Comparison of ENCODE assay signal across 8 cellular contexts in genomic region chr20:49936153-49937022, GRCh38. TPM values are rescaled to one million over a fixed set of nuclear protein-coding genes. Genes with fewer than 3 reads are reported as not detected.
DNase-seq lines count a peak whose midpoint lies in the region; ATAC-seq and TF ChIP-seq lines count a peak whose summit lies in the region.

Gene RNF114 (plus strand): TSS chr20:49936397. CDS start chr20:49936413, 16 bp downstream.

- no peaks in the 10 kb centered on the region for H3K9me3 Mint-ChIP-seq in nephron

- H3K27me3 Mint-ChIP-seq in nephron (ENCODE audit: low read depth), result peaks cover 3% of the 10 kb centered on the region

- peak; percentile 75 for ATAC-seq in GM21723 (IDR thresholded peaks at IDR 0.05; ENCODE audit: unreplicated experiment)
- peak; percentile 91 for ATAC-seq in stimulated activated naive CD8-positive, alpha-beta T cell treated with anti-CD3 and anti-CD28 coated beads, Interleukin-15, Interleukin-2, amounts not matched to agents 100 U/mL and 50 U/mL, for 24 hours

- H3K36me3 Mint-ChIP-seq in nephron (ENCODE audit: low read depth), result peaks cover 14% of the 10 kb centered on the region

- peaks cover 41% of the 10 kb centered on the region for H3K4me1 Mint-ChIP-seq in nephron

- TF ChIP-seq CTCF in fibroblast of the aortic adventitia (IDR thresholded peaks at IDR 0.05; ENCODE audit: insufficient read depth, low read length) (no peak), nephron (IDR thresholded peaks at IDR 0.05; ENCODE audit: unreplicated experiment in 3 of 3) (no peak)

- peak within 1 kb of the TSS; percentile 81 to 99 (median 98) for H3K27ac Mint-ChIP-seq in nephron

- DNase-seq in DMS53 (lab: John Stamatoyannopoulos, UW) (peak; percentile 97), LoVo (ENCODE audit: low spot score) (peak; percentile 93), SHP77 (lab: John Stamatoyannopoulos, UW) (peak; percentile 85 to 87), fibroblast of the aortic adventitia (ENCODE audit: low read depth) (peak; percentile 93)
- DNase-seq in activated effector memory CD4-positive, alpha-beta T cell treated with anti-CD3 and anti-CD28 coated beads, Interleukin-2, amount 50 U/mL, for 16 hours, result peak; percentile 96
- DNase-seq in stimulated activated naive CD8-positive, alpha-beta T cell treated with anti-CD3 and anti-CD28 coated beads, Interleukin-15, Interleukin-2, amounts not matched to agents 100 U/mL and 50 U/mL, for 24 hours, result peak; percentile 95

- peak within 1 kb of the TSS; percentile 99 to 100 (median 99) for H3K4me3 Mint-ChIP-seq in nephron

- H3K4me3 ChIP-seq in fibroblast of the aortic adventitia (ENCODE audit: low read depth, low read length), result peak within 1 kb of the TSS; percentile 94

RNA-seq across cellular contexts. Expression of gene RNF114, which starts in this region (rescaled TPM):
- 56.4 and 114 TPM in 2 replicates for total RNA-seq in fibroblast of the aortic adventitia (ENCODE audit: low replicate concordance)

Comparison
In these comparisons a context has a peak if more than half of its experiments do, and no peak if none do; other contexts are left out.
1. Peak in every context shown above with its lines: DNase-seq, ATAC-seq and H3K4me3 ChIP-seq.